Comparison of ENCODE assay signal across 8 cellular contexts in the genomic region with DNA sequence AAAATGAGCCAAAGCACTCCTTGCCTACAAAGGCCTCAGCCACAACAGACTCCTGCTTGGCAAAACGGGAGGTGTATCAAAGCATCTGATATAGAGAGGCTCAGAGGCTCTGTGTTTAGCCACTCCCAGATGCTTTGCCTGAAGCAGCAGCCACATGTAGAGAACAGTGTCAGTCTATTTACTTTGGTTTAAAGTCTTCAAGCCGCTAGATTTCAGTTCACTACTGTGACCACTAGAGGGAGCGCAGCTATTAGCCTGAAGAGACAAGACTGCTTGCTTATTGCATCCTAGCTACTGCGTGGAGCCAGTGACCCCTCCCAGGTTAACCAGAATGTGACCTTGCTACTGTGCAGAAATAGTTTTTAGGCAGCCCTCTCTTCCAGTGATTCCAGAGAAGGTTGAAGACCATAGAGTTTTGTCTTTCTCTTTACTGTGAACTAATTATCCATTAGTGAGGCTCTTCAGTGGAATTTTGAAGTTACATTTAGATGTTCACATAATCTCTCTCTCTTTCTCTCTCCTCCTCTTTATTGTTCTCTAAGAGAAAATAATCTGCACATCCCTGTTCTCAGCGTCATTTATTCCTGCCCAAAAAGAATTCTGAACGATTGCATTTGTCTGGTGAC. TPM values are rescaled to one million over a fixed set of nuclear protein-coding genes. Genes with fewer than 3 reads are reported as not detected.
DNase-seq lines count a peak whose midpoint lies in the region; ATAC-seq and TF ChIP-seq lines count a peak whose summit lies in the region.

No MANE protein-coding gene starts in this region.

- no peak for TF ChIP-seq POLR2A in esophagus squamous epithelium (IDR thresholded peaks at IDR 0.05)

- TF ChIP-seq CTCF in OCI-LY3 (IDR thresholded peaks at IDR 0.05; ENCODE audit: low read depth, low read length) (peak; percentile 90), esophagus squamous epithelium (IDR thresholded peaks at IDR 0.05) (peak; percentile 40 to 94 (median 82)), nephron (IDR thresholded peaks at IDR 0.05; ENCODE audit: unreplicated experiment in 3 of 3) (peak; percentile 86 to 94 (median 93))

- no peaks in the 10 kb centered on the region for H3K9me3 Mint-ChIP-seq in nephron

- ATAC-seq in GM21723 (IDR thresholded peaks at IDR 0.05; ENCODE audit: unreplicated experiment): peak; percentile 99

- peak; percentile 90 for TF ChIP-seq RAD21 in Ishikawa (IDR thresholded peaks at IDR 0.05; ENCODE audit: low read depth)

- no peak overlapping the region for H3K4me2 ChIP-seq in OCI-LY3 (ENCODE audit: low read length)

- H3K9me3 ChIP-seq in OCI-LY3 (ENCODE audit: insufficient read depth, low read length) (no peaks in the 10 kb centered on the region), esophagus squamous epithelium (no peaks in the 10 kb centered on the region)

- H4K20me1 ChIP-seq in OCI-LY3 (ENCODE audit: insufficient read depth, low read length): no peaks in the 10 kb centered on the region

- intact Hi-C loops in esophagus squamous epithelium (cut with DNase I): loop anchor here (5.0 kb wide), 1 partner anchor 282 kb away; no protein-coding TSS in a partner anchor

- DNase-seq in EH (ENCODE audit: low read depth) (peak; percentile 78), activated T-cell treated with anti-CD3 and anti-CD28 coated beads for 1 hour (ENCODE audit: low read depth) (peak; percentile 31), esophagus squamous epithelium (lab: John Stamatoyannopoulos, UW) (no peak), substantia nigra (lab: John Stamatoyannopoulos, UW) (peak in 44 of 49 donors; percentile 1 to 79 (median 34))

- TF ChIP-seq EP300 in Ishikawa (IDR thresholded peaks at IDR 0.05; ENCODE audit: borderline replicate concordance): no peak

- no peaks in the 10 kb centered on the region for H3K4me1 ChIP-seq in OCI-LY3 (ENCODE audit: low read length)
- H3K4me1 ChIP-seq in esophagus squamous epithelium: no peaks in the 10 kb centered on the region

- no peaks in the 10 kb centered on the region for H3K4me1 Mint-ChIP-seq in nephron

- H3K36me3 ChIP-seq in OCI-LY3 (replicated peaks; ENCODE audit: low read depth, low read length): no peaks in the 10 kb centered on the region
- no peaks in the 10 kb centered on the region for H3K36me3 ChIP-seq in esophagus squamous epithelium

- no peak overlapping the region for H3K27ac Mint-ChIP-seq in nephron

- H3K36me3 Mint-ChIP-seq in nephron (ENCODE audit: low read depth): no peaks in the 10 kb centered on the region

- H3K27me3 Mint-ChIP-seq in nephron (ENCODE audit: low read depth): peaks cover 6% of the 10 kb centered on the region

- no peak overlapping the region for H3K4me3 Mint-ChIP-seq in nephron

- H3K27ac ChIP-seq in OCI-LY3 (ENCODE audit: low read length) (no peak overlapping the region), esophagus squamous epithelium (no peak overlapping the region), substantia nigra (ENCODE audit: low read depth, low read length, poor library complexity, severe bottlenecking) (no peak overlapping the region)

- H3K4me3 ChIP-seq in OCI-LY3 (ENCODE audit: low read length) (no peak overlapping the region), esophagus squamous epithelium (no peak overlapping the region)

- H3K27me3 ChIP-seq in OCI-LY3 (ENCODE audit: low read depth, low read length) (peaks cover 11% of the 10 kb centered on the region), esophagus squamous epithelium (peaks cover 0 to 1% (median 0%) of the 10 kb centered on the region in 4 donors)

- H2AFZ ChIP-seq in OCI-LY3 (ENCODE audit: low read depth, low read length): no peak overlapping the region

- no peak overlapping the region for H3K9ac ChIP-seq in OCI-LY3 (ENCODE audit: low read length)

- no peaks in the 10 kb centered on the region for H3K79me2 ChIP-seq in OCI-LY3 (ENCODE audit: low read length)

- WGBS in esophagus squamous epithelium, 2 donors: 4 to 8% methylated on average over 6 of the region's 6 CpGs

TF ChIP-seq in Ishikawa, 13 proteins besides CTCF, POLR2A, EP300 and RAD21:
- TF ChIP-seq ZBTB7A (IDR thresholded peaks at IDR 0.05; ENCODE audit: low read depth): no peak
- TF ChIP-seq, protein P1, sequence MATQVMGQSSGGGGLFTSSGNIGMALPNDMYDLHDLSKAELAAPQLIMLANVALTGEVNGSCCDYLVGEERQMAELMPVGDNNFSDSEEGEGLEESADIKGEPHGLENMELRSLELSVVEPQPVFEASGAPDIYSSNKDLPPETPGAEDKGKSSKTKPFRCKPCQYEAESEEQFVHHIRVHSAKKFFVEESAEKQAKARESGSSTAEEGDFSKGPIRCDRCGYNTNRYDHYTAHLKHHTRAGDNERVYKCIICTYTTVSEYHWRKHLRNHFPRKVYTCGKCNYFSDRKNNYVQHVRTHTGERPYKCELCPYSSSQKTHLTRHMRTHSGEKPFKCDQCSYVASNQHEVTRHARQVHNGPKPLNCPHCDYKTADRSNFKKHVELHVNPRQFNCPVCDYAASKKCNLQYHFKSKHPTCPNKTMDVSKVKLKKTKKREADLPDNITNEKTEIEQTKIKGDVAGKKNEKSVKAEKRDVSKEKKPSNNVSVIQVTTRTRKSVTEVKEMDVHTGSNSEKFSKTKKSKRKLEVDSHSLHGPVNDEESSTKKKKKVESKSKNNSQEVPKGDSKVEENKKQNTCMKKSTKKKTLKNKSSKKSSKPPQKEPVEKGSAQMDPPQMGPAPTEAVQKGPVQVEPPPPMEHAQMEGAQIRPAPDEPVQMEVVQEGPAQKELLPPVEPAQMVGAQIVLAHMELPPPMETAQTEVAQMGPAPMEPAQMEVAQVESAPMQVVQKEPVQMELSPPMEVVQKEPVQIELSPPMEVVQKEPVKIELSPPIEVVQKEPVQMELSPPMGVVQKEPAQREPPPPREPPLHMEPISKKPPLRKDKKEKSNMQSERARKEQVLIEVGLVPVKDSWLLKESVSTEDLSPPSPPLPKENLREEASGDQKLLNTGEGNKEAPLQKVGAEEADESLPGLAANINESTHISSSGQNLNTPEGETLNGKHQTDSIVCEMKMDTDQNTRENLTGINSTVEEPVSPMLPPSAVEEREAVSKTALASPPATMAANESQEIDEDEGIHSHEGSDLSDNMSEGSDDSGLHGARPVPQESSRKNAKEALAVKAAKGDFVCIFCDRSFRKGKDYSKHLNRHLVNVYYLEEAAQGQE (IDR thresholded peaks at IDR 0.05; ENCODE audit: low read depth): no peak
- TF ChIP-seq, protein P2, sequence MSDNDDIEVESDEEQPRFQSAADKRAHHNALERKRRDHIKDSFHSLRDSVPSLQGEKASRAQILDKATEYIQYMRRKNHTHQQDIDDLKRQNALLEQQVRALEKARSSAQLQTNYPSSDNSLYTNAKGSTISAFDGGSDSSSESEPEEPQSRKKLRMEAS (IDR thresholded peaks at IDR 0.05): no peak
- TF ChIP-seq NFIC (IDR thresholded peaks at IDR 0.05): no peak
- TF ChIP-seq CEBPB (IDR thresholded peaks at IDR 0.05): no peak
- no peak for TF ChIP-seq TAF1 (IDR thresholded peaks at IDR 0.05; ENCODE audit: low read depth)
- no peak for TF ChIP-seq TEAD4 (IDR thresholded peaks at IDR 0.05)
- TF ChIP-seq, protein P3, sequence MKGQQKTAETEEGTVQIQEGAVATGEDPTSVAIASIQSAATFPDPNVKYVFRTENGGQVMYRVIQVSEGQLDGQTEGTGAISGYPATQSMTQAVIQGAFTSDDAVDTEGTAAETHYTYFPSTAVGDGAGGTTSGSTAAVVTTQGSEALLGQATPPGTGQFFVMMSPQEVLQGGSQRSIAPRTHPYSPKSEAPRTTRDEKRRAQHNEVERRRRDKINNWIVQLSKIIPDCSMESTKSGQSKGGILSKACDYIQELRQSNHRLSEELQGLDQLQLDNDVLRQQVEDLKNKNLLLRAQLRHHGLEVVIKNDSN (IDR thresholded peaks at IDR 0.05): no peak
- TF ChIP-seq YY1 (IDR thresholded peaks at IDR 0.05; ENCODE audit: low read depth): no peak
- no peak for TF ChIP-seq TCF12 (IDR thresholded peaks at IDR 0.05; ENCODE audit: low read depth)
- no peak for TF ChIP-seq CREB1 (IDR thresholded peaks at IDR 0.05; ENCODE audit: low read depth)
- no peak for TF ChIP-seq FOXM1 (IDR thresholded peaks at IDR 0.05; ENCODE audit: borderline replicate concordance, low read depth)
- TF ChIP-seq EGR1 (IDR thresholded peaks at IDR 0.05): no peak

RNA-seq across cellular contexts. Expression of a gene that starts 39.3 kb away (rescaled TPM):
- total RNA-seq in esophagus squamous epithelium: under 1 TPM in 2 of 4 donors, not detected in 2; 0.11 to 0.53 TPM
